ENCODE assay signal across 16 cellular contexts in the genomic region with DNA sequence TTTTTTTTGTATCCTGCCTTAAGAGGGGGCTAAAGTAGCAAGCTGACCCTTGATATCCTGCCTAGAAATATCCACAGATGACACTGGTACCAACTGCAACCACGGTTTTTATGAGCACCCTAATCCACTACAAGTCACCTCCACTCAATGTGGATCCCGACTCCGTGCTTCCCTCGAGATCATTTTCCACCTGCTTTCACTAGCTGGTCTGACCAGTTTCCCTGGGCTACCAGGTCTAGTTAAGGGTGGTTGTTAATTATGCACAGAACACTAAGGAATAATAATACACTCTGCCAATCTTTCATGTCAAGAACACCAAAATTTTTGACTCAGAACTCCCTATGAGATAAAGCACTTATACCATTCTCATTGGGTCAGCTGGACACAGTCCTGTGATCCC.
DNase-seq lines count a peak whose midpoint lies in the region; ATAC-seq and TF ChIP-seq lines count a peak whose summit lies in the region.
"Had no signal": no experiment of that assay in that cellular context is flagged by ENCODE, and none has a peak within 500 bp of the region (broad histone marks: within the 10 kb centered on the region; RNA-seq: fewer than 3 reads in every experiment).

No MANE protein-coding gene starts in this region.

- TF ChIP-seq POLR2A in gastroesophageal sphincter (IDR thresholded peaks at IDR 0.05), result no peak

- peaks cover 4% of the 10 kb centered on the region for H3K27me3 ChIP-seq in AG04450 (ENCODE audit: control insufficient read depth, insufficient read depth, low read length)
- no peaks in the 10 kb centered on the region for H3K27me3 ChIP-seq in gastroesophageal sphincter
- H3K27me3 ChIP-seq in smooth muscle cell (ENCODE audit: low read depth), result no peaks in the 10 kb centered on the region
- no peaks in the 10 kb centered on the region for H3K27me3 ChIP-seq in colonic mucosa
- H3K27me3 ChIP-seq: MG63 had no signal

- ATAC-seq in gastroesophageal sphincter (no peak), HG03571 (IDR thresholded peaks at IDR 0.05; ENCODE audit: unreplicated experiment) (no peak)
- ATAC-seq: activated CD4-positive, alpha-beta T cell treated with anti-CD3 and anti-CD28 coated beads for 36 hours had no signal

- in situ Hi-C loops in KBM-7 (cut with MboI; ENCODE audit: low pct_unique_long_range_greater_than_20kb, low sequenced_read_pairs), result no loop called here

- H2AFZ ChIP-seq in smooth muscle cell (ENCODE audit: low read depth), result no peak overlapping the region

- TF ChIP-seq CTCF in AG04450 (IDR thresholded peaks at IDR 0.05; ENCODE audit: low read depth, low read length) (no peak), RWPE1 (conservative IDR thresholded peaks at IDR 0.05; ENCODE audit: low read depth) (no peak), gastroesophageal sphincter (IDR thresholded peaks at IDR 0.05) (no peak), smooth muscle cell (IDR thresholded peaks at IDR 0.05; ENCODE audit: borderline replicate concordance, insufficient read depth, poor library complexity, severe bottlenecking) (no peak), colonic mucosa (IDR thresholded peaks at IDR 0.05) (no peak)

- H3K4me3 ChIP-seq in AG04450 (ENCODE audit: low read depth, low read length) (no peak overlapping the region), gastroesophageal sphincter (no peak overlapping the region), smooth muscle cell (no peak overlapping the region), colonic mucosa (no peak overlapping the region)
- H3K4me3 ChIP-seq: MG63 had no signal

- POLR2A ChIA-PET in AG04450 (lab: Yijun Ruan, JAX) (no interaction called here), RWPE1 (lab: Yijun Ruan, JAX; ENCODE audit: low non-redundant PET) (interaction anchor here (0.6 kb wide), 1 partner anchor 46 kb away, joined by 4 read pairs; no protein-coding TSS in a partner anchor)

- H3K27ac ChIP-seq in AG04450 (ENCODE audit: low read depth, low read length), result peak overlapping the region; percentile 81
- H3K27ac ChIP-seq in RWPE1, result peak overlapping the region; percentile 90
- H3K27ac ChIP-seq in gastroesophageal sphincter, result peak overlapping the region in 3 of 4 donors; percentile 62 to 74 (median 63)
- H3K27ac ChIP-seq in smooth muscle cell (ENCODE audit: low read depth), result peak overlapping the region; percentile 80
- H3K27ac ChIP-seq in colonic mucosa, result no peak overlapping the region

- DNase-seq in AG04450 (ENCODE audit: low read depth, low spot score), result no peak
- DNase-seq in RWPE1 (ENCODE audit: low spot score), result no peak
- DNase-seq in smooth muscle cell (lab: John Stamatoyannopoulos, UW; ENCODE audit: unreplicated experiment), result no peak
- no peak for DNase-seq in activated CD4-positive, alpha-beta T cell treated with anti-CD3 and anti-CD28 coated beads for 4 hours
- DNase-seq in KBM-7, result no peak
- no peak for DNase-seq in colonic mucosa
- DNase-seq: activated CD4-positive, alpha-beta T cell treated with anti-CD3 and anti-CD28 coated beads for 36 hours; activated naive CD8-positive, alpha-beta T cell treated with anti-CD3 and anti-CD28 coated beads for 36 hours; central memory CD4-positive, alpha-beta T cell; DMS79; endodermal cell; glutamatergic neuron; NCI-H2107 had no signal

- no peaks in the 10 kb centered on the region for H3K9me3 ChIP-seq in AG04450 (ENCODE audit: control insufficient read depth, insufficient read depth, low read length)
- no peaks in the 10 kb centered on the region for H3K9me3 ChIP-seq in gastroesophageal sphincter
- no peaks in the 10 kb centered on the region for H3K9me3 ChIP-seq in smooth muscle cell (replicated peaks; ENCODE audit: low read depth)
- H3K9me3 ChIP-seq in colonic mucosa, result no peaks in the 10 kb centered on the region
- H3K9me3 ChIP-seq: MG63 had no signal

- H3K9ac ChIP-seq in smooth muscle cell (ENCODE audit: low read depth) (peak overlapping the region; percentile 9), colonic mucosa (ENCODE audit: low read depth in 2 of 2, low read length in 2 of 2) (no peak overlapping the region)

- CTCF ChIA-PET in AG04450 (lab: Charles Lee), result no interaction called here
- CTCF ChIA-PET in RWPE1 (lab: Yijun Ruan, JAX), result no interaction called here

- intact Hi-C loops in colonic mucosa (cut with DNase I), result no loop called here

- no peak for TF ChIP-seq EP300 in gastroesophageal sphincter (IDR thresholded peaks at IDR 0.05)

- peaks cover 5% of the 10 kb centered on the region for H3F3A ChIP-seq in smooth muscle cell (ENCODE audit: low read depth)

- H3K36me3 ChIP-seq in gastroesophageal sphincter (no peaks in the 10 kb centered on the region), smooth muscle cell (ENCODE audit: low read depth) (no peaks in the 10 kb centered on the region), colonic mucosa (no peaks in the 10 kb centered on the region)
- H3K36me3 ChIP-seq: MG63 had no signal

- WGBS in gastroesophageal sphincter (ENCODE audit: low coverage in 1 of 2), 2 donors, result 92 to 98% methylated on average over 4 of the region's 4 CpGs
- WGBS in smooth muscle cell (ENCODE audit: low lambda C conversion rate), result 81% methylated on average over 4 of the region's 4 CpGs

- H3K4me2 ChIP-seq in smooth muscle cell, result peak overlapping the region; percentile 20

- H4K20me1 ChIP-seq in smooth muscle cell (ENCODE audit: low read depth), result peaks cover 11% of the 10 kb centered on the region

- peaks cover 0 to 15% (median 10%) of the 10 kb centered on the region in 3 donors for H3K4me1 ChIP-seq in gastroesophageal sphincter
- H3K4me1 ChIP-seq in smooth muscle cell (ENCODE audit: low read depth), result no peaks in the 10 kb centered on the region
- H3K4me1 ChIP-seq in colonic mucosa, result no peaks in the 10 kb centered on the region

- H3K79me2 ChIP-seq in smooth muscle cell (ENCODE audit: low read depth), result no peaks in the 10 kb centered on the region
